Comparison of ENCODE assay signal across 8 cellular contexts in the genomic region with DNA sequence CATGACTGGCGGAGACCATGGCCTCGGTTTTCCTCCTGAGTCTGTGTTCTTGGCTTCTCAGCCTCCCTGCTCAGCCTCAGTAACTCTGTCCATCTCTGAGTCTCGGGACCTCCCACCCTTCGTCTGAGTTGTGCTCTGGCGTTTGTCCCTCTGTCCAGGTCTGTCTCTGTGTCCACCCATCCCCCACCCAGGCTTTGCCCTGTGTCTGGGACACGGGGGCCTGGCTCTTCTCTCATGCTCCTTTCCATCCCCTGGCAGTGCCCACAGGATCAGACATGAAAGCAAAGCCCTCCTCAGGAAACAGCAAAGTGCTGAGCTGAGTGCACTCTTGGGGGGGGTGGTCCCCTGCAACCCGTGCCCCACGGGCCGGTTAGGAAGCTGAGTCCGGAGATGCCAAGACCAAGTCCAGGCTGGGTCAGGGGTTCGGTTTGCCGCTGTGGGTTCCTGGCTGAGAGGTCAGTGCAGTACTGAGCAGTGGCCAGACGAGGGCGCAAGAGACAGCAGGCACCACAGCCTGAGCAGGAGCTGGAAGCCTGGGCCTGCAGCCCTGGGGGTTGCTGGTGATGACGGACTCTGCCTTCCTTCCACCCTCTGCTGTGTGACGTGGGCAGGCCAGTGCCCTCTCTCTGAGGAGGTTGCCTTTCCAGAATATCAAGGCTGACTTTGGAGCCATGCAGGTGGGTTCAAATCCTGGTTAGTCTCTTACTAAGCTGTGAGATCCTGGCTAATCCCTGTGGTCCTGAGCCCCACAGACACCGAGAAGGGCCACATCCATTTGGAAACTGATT. TPM values are rescaled to one million over a fixed set of nuclear protein-coding genes. Genes with fewer than 3 reads are reported as not detected.
A peak's percentile ranks its signal among the peaks of the same experiment; 100 is the strongest.
DNase-seq lines count a peak whose midpoint lies in the region; ATAC-seq lines count a peak whose summit lies in the region.

No MANE protein-coding gene starts in this region.

- no peaks in the 10 kb centered on the region for H3K9me3 Mint-ChIP-seq in naive B cell

- ATAC-seq in GM18511 (IDR thresholded peaks at IDR 0.05; ENCODE audit: unreplicated experiment) (peak; percentile 43), HG03280 (IDR thresholded peaks at IDR 0.05; ENCODE audit: unreplicated experiment) (peak; percentile 48), esophagus mucosa (peak; percentile 83), naive B cell (ENCODE audit: low read depth in 2 of 2) (peak; percentile 45)

- H3K27ac Mint-ChIP-seq in naive B cell, result peak overlapping the region; percentile 100

- peak; percentile 91 for DNase-seq in AG08395 (ENCODE audit: low spot score)
- DNase-seq in OCI-M1 (lab: John Stamatoyannopoulos, UW), result peak; percentile 90
- DNase-seq in activated T-cell treated with anti-CD3 and anti-CD28 coated beads for 48 hours (ENCODE audit: low read depth), result peak; percentile 72
- peak; percentile 88 for DNase-seq in naive B cell
- peak; percentile 45 to 68 for DNase-seq in stimulated activated CD8-positive, alpha-beta memory T cell treated with anti-CD3 and anti-CD28 coated beads, Interleukin-7, amount 100 ng/mL, for 48 hours (ENCODE audit: extremely low read depth in 1 of 2, low read depth in 1 of 2)

- H3K36me3 Mint-ChIP-seq in naive B cell, result no peaks in the 10 kb centered on the region

- H3K27me3 Mint-ChIP-seq in naive B cell, result no peaks in the 10 kb centered on the region

- H3K4me3 Mint-ChIP-seq in naive B cell, result peak overlapping the region; percentile 88 to 97 (median 95)

- H3K4me1 Mint-ChIP-seq in naive B cell, result peaks cover 68 to 93% (median 82%) of the 10 kb centered on the region in 3 donors

RNA-seq across cellular contexts. Expression of a gene that starts 2.5 kb away (rescaled TPM):
- 0.68 TPM for total RNA-seq in esophagus mucosa
- polyA plus RNA-seq in naive B cell (ENCODE audit: low read depth in 6 of 6), result 10 to 100 TPM in 5 of 6 donors, 1 to 10 TPM in 1; 2.3 to 20.2 (median 15.1) TPM

RNA-seq across cellular contexts. Expression of a gene that starts 20.9 kb away (rescaled TPM):
- total RNA-seq in esophagus mucosa, result 4.2 TPM
- 1 to 10 TPM in 4 of 6 donors, under 1 TPM in 2; 0.69 to 1.4 (median 1.1) TPM for polyA plus RNA-seq in naive B cell (ENCODE audit: low read depth in 6 of 6)

RNA-seq across cellular contexts. Expression of a gene that starts 50.5 kb away (rescaled TPM):
- 4.7 TPM for total RNA-seq in esophagus mucosa
- polyA plus RNA-seq in naive B cell (ENCODE audit: low read depth in 6 of 6), result 100 to 1,000 TPM in 2 of 6 donors, 10 to 100 TPM in 4; 68.7 to 180 (median 94.2) TPM

Comparison
In these comparisons a context has a peak if more than half of its experiments do, and no peak if none do; other contexts are left out.
1. Peak in every context shown above with its lines: DNase-seq and ATAC-seq.